In the genomic region with DNA sequence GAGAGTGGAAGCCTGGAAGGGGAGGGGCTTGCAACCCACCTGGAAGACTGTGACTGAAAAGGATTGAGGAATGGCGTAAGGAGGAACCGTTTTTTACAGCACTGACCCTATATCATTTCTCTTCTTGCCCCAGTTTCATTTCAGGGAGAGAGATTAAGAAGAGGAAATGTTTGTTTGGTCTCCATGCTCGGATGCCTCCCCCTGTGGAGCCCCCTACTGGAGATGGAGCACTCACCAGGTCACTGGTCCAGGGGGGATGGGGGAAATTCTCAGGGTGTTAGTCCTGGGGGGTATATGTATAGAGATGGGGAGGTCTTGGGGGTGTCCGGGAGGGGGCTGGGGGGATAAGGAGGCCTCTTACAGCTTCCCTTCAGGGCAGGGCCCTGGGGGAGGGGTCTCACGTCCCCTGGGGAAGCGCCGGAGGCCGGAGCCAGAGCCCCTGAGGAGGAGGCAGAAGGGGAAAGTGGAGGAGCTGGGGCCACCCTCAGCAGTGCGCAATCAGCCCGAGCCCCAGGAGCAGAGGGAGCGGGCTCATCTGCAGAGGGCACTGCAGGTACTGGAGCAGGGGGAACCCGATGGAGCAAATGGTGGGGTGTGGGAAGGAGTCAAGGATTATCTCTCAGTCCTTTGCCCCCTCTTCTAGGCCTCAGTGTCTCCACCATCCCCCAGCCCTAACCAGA, we compare ENCODE assay signal across 10 cellular contexts. TPM values are rescaled to one million over a fixed set of nuclear protein-coding genes. Genes with fewer than 3 reads are reported as not detected.
A peak's percentile ranks its signal among the peaks of the same experiment; 100 is the strongest.
DNase-seq lines count a peak whose midpoint lies in the region; ATAC-seq and TF ChIP-seq lines count a peak whose summit lies in the region.
"Had no signal": no experiment of that assay in that cellular context is flagged by ENCODE, and none has a peak within 500 bp of the region (broad histone marks: within the 10 kb centered on the region; RNA-seq: fewer than 3 reads in every experiment).

No MANE protein-coding gene starts in this region.

- H3K4me3 ChIP-seq in fibroblast of mammary gland (ENCODE audit: control insufficient read depth, low read depth, low read length), result no peak overlapping the region
- H3K4me3 ChIP-seq: PC-9 had no signal

- DNase-seq in EL (peak; percentile 38), RPMI8226 (peak; percentile 30), fibroblast of mammary gland (ENCODE audit: low read depth) (no peak), mesenteric fat pad (ENCODE audit: low spot score) (no peak)
- no peak for DNase-seq in effector CD4-positive, alpha-beta T cell
- DNase-seq: PC-9; stimulated activated CD4-positive, alpha-beta T cell treated with anti-CD3 and anti-CD28 coated beads, Interleukin-1b, Interleukin-23, amount 100 ng/mL, for 48 hours had no signal

- H3K27ac ChIP-seq in 22Rv1, result 0 out of 2 replicates have a peak overlapping the region, but pooled peaks have one; percentile 96
- H3K27ac ChIP-seq: PC-9 had no signal

- ATAC-seq in HG03354 (IDR thresholded peaks at IDR 0.05; ENCODE audit: poor library complexity, severe bottlenecking, unreplicated experiment) (no peak), GM18517 (IDR thresholded peaks at IDR 0.05; ENCODE audit: unreplicated experiment) (no peak)

- TF ChIP-seq CTCF in 22Rv1 (IDR thresholded peaks at IDR 0.05) (peak; percentile 56), fibroblast of mammary gland (conservative IDR thresholded peaks at IDR 0.05; ENCODE audit: control insufficient read depth, insufficient read depth, low read depth, low read length) (peak; percentile 47)

RNA-seq across cellular contexts. Expression of a gene that starts 3.2 kb away (rescaled TPM):
- total RNA-seq in mesenteric fat pad, result 103 TPM

RNA-seq across cellular contexts. Expression of a gene that starts 3.9 kb away (rescaled TPM):
- 42.5 TPM for total RNA-seq in mesenteric fat pad

RNA-seq across cellular contexts. Expression of a gene that starts 5.1 kb away (rescaled TPM):
- 14.1 TPM for total RNA-seq in mesenteric fat pad

RNA-seq across cellular contexts. Expression of a gene that starts 23.1 kb away (rescaled TPM):
- total RNA-seq in mesenteric fat pad, result 0.19 TPM

RNA-seq across cellular contexts. Expression of a gene that starts 39.6 kb away (rescaled TPM):
- 4.6 TPM for total RNA-seq in mesenteric fat pad

Comparison
In these comparisons a context has a peak if more than half of its experiments do, and no peak if none do; other contexts are left out.
1. DNase-seq: peak in EL (single experiment) and RPMI8226 (single experiment); none in fibroblast of mammary gland (single experiment), mesenteric fat pad (single experiment) and effector CD4-positive, alpha-beta T cell (single experiment).